Comparison of ENCODE assay signal across 1 cellular context in genomic region chr19:4256563-4256962, GRCh38.
TF ChIP-seq lines count a peak whose summit lies in the region.

No MANE protein-coding gene starts in this region.

TF ChIP-seq in K562, 482 proteins besides CTCF, POLR2A, EP300 and RAD21 (continued from another document and continues in another):
- TF ChIP-seq NR2C2 (CRISPR knock-in tag; IDR thresholded peaks at IDR 0.05) (no peak), NR2C2 (tag; IDR thresholded peaks at IDR 0.05) (no peak), CBX1 (IDR thresholded peaks at IDR 0.05; ENCODE audit: low read depth) (peak; percentile 12; the same call in 1 of the 2 replicates), MTA3 (IDR thresholded peaks at IDR 0.05; ENCODE audit: borderline replicate concordance) (no peak), KLF16 (IDR thresholded peaks at IDR 0.05) (no peak), HMGN3 (IDR thresholded peaks at IDR 0.05; ENCODE audit: borderline replicate concordance, extremely low read depth, insufficient read length, low read depth, low read length) (no peak), NR0B1 (IDR thresholded peaks at IDR 0.05; ENCODE audit: partially characterized antibody) (no peak), ID3 (CRISPR knock-in tag; IDR thresholded peaks at IDR 0.05) (no peak), ID3 (tag; IDR thresholded peaks at IDR 0.05) (no peak), ZNF444 (CRISPR knock-in tag; IDR thresholded peaks at IDR 0.05) (no peak), CBX3 (IDR thresholded peaks at IDR 0.05; ENCODE audit: borderline replicate concordance in 1 of 2, low read length in 2 of 2) (peak in 1 of 2 experiments; percentile 98; a peak in 2 of 3 replicates), CHD2 (IDR thresholded peaks at IDR 0.05; ENCODE audit: low read depth, low read length) (no peak), RBM14 (IDR thresholded peaks at IDR 0.05; ENCODE audit: borderline replicate concordance, insufficient read depth, low read depth, low read length) (no peak), TAL1 (IDR thresholded peaks at IDR 0.05) (no peak), ZNF695 (CRISPR knock-in tag; IDR thresholded peaks at IDR 0.05) (no peak), ZNF280A (IDR thresholded peaks at IDR 0.05; ENCODE audit: low read depth, partially characterized antibody) (peak; percentile 51), MED1 (CRISPR knock-in tag; IDR thresholded peaks at IDR 0.05; ENCODE audit: borderline replicate concordance) (no peak), HMG20A (CRISPR knock-in tag; conservative IDR thresholded peaks at IDR 0.05) (no peak), NFATC3 (IDR thresholded peaks at IDR 0.05) (no peak), MAFG (tag; conservative IDR thresholded peaks at IDR 0.05) (no peak), ZNF780A (CRISPR knock-in tag; IDR thresholded peaks at IDR 0.05) (no peak), RBM34 (IDR thresholded peaks at IDR 0.05; ENCODE audit: borderline replicate concordance, insufficient read depth, low read length) (no peak), LCOR (CRISPR knock-in tag; IDR thresholded peaks at IDR 0.05) (no peak), MYNN (IDR thresholded peaks at IDR 0.05) (no peak), MYNN (CRISPR knock-in tag; IDR thresholded peaks at IDR 0.05) (no peak), TFAM (CRISPR knock-in tag; conservative IDR thresholded peaks at IDR 0.05) (no peak), TCF7 (IDR thresholded peaks at IDR 0.05; ENCODE audit: borderline replicate concordance) (no peak), MIER1 (IDR thresholded peaks at IDR 0.05; ENCODE audit: low read depth) (no peak), ZFP36 (IDR thresholded peaks at IDR 0.05; ENCODE audit: low read depth, low read length, partially characterized antibody) (peak; percentile 67), CHD7 (IDR thresholded peaks at IDR 0.05; ENCODE audit: low read depth, low read length) (no peak), TRIM28 (IDR thresholded peaks at IDR 0.05) (peak; percentile 73; the same call in 1 of the 2 replicates), ZNF347 (CRISPR knock-in tag; IDR thresholded peaks at IDR 0.05; ENCODE audit: low read depth) (no peak), ZFX (CRISPR knock-in tag; IDR thresholded peaks at IDR 0.05) (no peak), RNF2 (IDR thresholded peaks at IDR 0.05) (no peak), USF1 (CRISPR knock-in tag; IDR thresholded peaks at IDR 0.05) (peak; percentile 26; the same call in 1 of the 2 replicates), DIDO1 (tag; IDR thresholded peaks at IDR 0.05; ENCODE audit: low read depth) (no peak), ZBTB5 (IDR thresholded peaks at IDR 0.05) (no peak), ZNF384 (IDR thresholded peaks at IDR 0.05; ENCODE audit: low read depth, low read length) (no peak), COPS2 (conservative IDR thresholded peaks at IDR 0.05) (no peak)
- TF ChIP-seq, protein P1, sequence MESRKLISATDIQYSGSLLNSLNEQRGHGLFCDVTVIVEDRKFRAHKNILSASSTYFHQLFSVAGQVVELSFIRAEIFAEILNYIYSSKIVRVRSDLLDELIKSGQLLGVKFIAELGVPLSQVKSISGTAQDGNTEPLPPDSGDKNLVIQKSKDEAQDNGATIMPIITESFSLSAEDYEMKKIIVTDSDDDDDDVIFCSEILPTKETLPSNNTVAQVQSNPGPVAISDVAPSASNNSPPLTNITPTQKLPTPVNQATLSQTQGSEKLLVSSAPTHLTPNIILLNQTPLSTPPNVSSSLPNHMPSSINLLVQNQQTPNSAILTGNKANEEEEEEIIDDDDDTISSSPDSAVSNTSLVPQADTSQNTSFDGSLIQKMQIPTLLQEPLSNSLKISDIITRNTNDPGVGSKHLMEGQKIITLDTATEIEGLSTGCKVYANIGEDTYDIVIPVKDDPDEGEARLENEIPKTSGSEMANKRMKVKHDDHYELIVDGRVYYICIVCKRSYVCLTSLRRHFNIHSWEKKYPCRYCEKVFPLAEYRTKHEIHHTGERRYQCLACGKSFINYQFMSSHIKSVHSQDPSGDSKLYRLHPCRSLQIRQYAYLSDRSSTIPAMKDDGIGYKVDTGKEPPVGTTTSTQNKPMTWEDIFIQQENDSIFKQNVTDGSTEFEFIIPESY (CRISPR knock-in tag; IDR thresholded peaks at IDR 0.05), result peak; percentile 52; the same call in 1 of the 2 replicates
- TF ChIP-seq, protein P2, sequence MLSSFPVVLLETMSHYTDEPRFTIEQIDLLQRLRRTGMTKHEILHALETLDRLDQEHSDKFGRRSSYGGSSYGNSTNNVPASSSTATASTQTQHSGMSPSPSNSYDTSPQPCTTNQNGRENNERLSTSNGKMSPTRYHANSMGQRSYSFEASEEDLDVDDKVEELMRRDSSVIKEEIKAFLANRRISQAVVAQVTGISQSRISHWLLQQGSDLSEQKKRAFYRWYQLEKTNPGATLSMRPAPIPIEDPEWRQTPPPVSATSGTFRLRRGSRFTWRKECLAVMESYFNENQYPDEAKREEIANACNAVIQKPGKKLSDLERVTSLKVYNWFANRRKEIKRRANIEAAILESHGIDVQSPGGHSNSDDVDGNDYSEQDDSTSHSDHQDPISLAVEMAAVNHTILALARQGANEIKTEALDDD (IDR thresholded peaks at IDR 0.05), result no peak
- TF ChIP-seq, protein P3, sequence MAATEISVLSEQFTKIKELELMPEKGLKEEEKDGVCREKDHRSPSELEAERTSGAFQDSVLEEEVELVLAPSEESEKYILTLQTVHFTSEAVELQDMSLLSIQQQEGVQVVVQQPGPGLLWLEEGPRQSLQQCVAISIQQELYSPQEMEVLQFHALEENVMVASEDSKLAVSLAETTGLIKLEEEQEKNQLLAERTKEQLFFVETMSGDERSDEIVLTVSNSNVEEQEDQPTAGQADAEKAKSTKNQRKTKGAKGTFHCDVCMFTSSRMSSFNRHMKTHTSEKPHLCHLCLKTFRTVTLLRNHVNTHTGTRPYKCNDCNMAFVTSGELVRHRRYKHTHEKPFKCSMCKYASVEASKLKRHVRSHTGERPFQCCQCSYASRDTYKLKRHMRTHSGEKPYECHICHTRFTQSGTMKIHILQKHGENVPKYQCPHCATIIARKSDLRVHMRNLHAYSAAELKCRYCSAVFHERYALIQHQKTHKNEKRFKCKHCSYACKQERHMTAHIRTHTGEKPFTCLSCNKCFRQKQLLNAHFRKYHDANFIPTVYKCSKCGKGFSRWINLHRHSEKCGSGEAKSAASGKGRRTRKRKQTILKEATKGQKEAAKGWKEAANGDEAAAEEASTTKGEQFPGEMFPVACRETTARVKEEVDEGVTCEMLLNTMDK (IDR thresholded peaks at IDR 0.05; ENCODE audit: borderline replicate concordance, insufficient read depth, low read depth, low read length, poor library complexity, severe bottlenecking), result no peak
